24 cellular contexts compared by ENCODE assay signal in the genomic region with DNA sequence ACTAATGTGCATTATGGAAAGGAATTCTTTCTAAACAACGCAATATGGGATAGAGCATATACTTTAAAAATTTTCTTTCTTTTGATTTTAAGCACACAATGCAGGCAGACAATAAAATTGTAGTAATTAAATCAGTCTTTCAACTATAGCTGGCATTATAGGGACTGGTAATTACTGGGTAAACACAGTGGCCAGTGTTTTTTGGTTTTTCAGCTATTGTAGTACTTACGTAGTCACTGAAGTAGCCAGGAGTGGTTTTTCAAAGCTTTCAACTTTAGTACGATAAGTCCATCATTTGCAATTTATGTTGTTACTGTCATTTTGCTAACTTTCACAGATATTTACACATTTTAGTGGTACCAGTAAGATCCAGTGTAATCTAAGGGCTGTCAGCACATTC. TPM values are rescaled to one million over a fixed set of nuclear protein-coding genes. Genes with fewer than 3 reads are reported as not detected.
A peak's percentile ranks its signal among the peaks of the same experiment; 100 is the strongest.
DNase-seq lines count a peak whose midpoint lies in the region; ATAC-seq and TF ChIP-seq lines count a peak whose summit lies in the region.
"Had no signal": no experiment of that assay in that cellular context is flagged by ENCODE, and none has a peak within 500 bp of the region (broad histone marks: within the 10 kb centered on the region; RNA-seq: fewer than 3 reads in every experiment).

No MANE protein-coding gene starts in this region.

- peaks cover 3% of the 10 kb centered on the region for H3K36me3 ChIP-seq in osteoblast (ENCODE audit: insufficient read depth, low read length)
- H3K36me3 ChIP-seq: thoracic aorta, WERI-Rb-1 had no signal

- H3K27ac ChIP-seq in osteoblast (ENCODE audit: low read depth, low read length), result no peak overlapping the region
- H3K27ac ChIP-seq: gastroesophageal sphincter, thoracic aorta, WERI-Rb-1 had no signal

- no peak for TF ChIP-seq CTCF in osteoblast (IDR thresholded peaks at IDR 0.05; ENCODE audit: extremely low read depth, low read depth, low read length)

- H3K4me1 ChIP-seq in osteoblast (ENCODE audit: insufficient read depth, low read length), result peaks cover 8% of the 10 kb centered on the region

- H2AFZ ChIP-seq in osteoblast (ENCODE audit: low read length), result no peak overlapping the region

- no peaks in the 10 kb centered on the region for H3K27me3 ChIP-seq in osteoblast (ENCODE audit: insufficient read depth, low read length)
- H3K27me3 ChIP-seq: gastroesophageal sphincter had no signal

- ATAC-seq in esophagus mucosa (no peak), HG03442 (IDR thresholded peaks at IDR 0.05; ENCODE audit: unreplicated experiment) (no peak)
- ATAC-seq: activated CD8-positive, alpha-beta T cell treated with anti-CD3 and anti-CD28 coated beads for 36 hours; CD8-positive, alpha-beta T cell; gastroesophageal sphincter; right cardiac atrium had no signal

- H4K20me1 ChIP-seq in osteoblast (ENCODE audit: insufficient read depth, low read length), result peaks cover 49% of the 10 kb centered on the region

- DNase-seq in NCI-H128 (lab: John Stamatoyannopoulos, UW; ENCODE audit: unreplicated experiment) (peak; percentile 21), NCI-H748 (lab: John Stamatoyannopoulos, UW; ENCODE audit: unreplicated experiment) (peak; percentile 86), osteoblast (ENCODE audit: insufficient read length, low spot score, missing footprints) (no peak), T1000 (lab: John Stamatoyannopoulos, UW) (no peak)
- DNase-seq: activated CD8-positive, alpha-beta T cell treated with anti-CD3 and anti-CD28 coated beads for 36 hours; activated naive CD4-positive, alpha-beta T cell treated with anti-CD3 and anti-CD28 coated beads for 36 hours; activated T-cell treated with anti-CD3 and anti-CD28 coated beads, Interleukin-2, amount 50 U/mL, for 24 hours; aorta; CD8-positive, alpha-beta T cell; central memory CD4-positive, alpha-beta T cell; HCEC 1CT; kidney; MM.1S; NCI-H446; right cardiac atrium; SIG-M5; stimulated activated CD4-positive, alpha-beta T cell treated with anti-CD3 and anti-CD28 coated beads, Interleukin-15, amount 100 ng/mL, for 24 hours; WERI-Rb-1 had no signal

- no peaks in the 10 kb centered on the region for H3K9me3 ChIP-seq in osteoblast (ENCODE audit: low read depth, low read length)
- H3K9me3 ChIP-seq: gastroesophageal sphincter, thoracic aorta had no signal

- peak overlapping the region; percentile 2 for H3K4me2 ChIP-seq in osteoblast (ENCODE audit: insufficient read depth, low read length)

- peaks cover 87% of the 10 kb centered on the region for H3K79me2 ChIP-seq in osteoblast (ENCODE audit: insufficient read depth, low read length)

- peak overlapping the region; percentile 45; the same call in 1 of the 2 replicates for H3K4me3 ChIP-seq in GM08714 (ENCODE audit: low read length)
- H3K4me3 ChIP-seq in osteoblast (ENCODE audit: insufficient read depth, low read length), result no peak overlapping the region
- H3K4me3 ChIP-seq: gastroesophageal sphincter, lung, thoracic aorta had no signal

RNA-seq across cellular contexts. Expression of a gene that starts 50.6 kb away (rescaled TPM):
- total RNA-seq in osteoblast (42.4 and 44.2 TPM in 2 replicates), esophagus mucosa (25.1 TPM)

Comparison
In these comparisons a context has a peak if more than half of its experiments do, and no peak if none do; other contexts are left out.
1. DNase-seq: peak in NCI-H128 (single experiment) and NCI-H748 (single experiment); none in osteoblast (single experiment) and T1000 (single experiment).